ENCODE assay signal across 8 cellular contexts in the genomic region with DNA sequence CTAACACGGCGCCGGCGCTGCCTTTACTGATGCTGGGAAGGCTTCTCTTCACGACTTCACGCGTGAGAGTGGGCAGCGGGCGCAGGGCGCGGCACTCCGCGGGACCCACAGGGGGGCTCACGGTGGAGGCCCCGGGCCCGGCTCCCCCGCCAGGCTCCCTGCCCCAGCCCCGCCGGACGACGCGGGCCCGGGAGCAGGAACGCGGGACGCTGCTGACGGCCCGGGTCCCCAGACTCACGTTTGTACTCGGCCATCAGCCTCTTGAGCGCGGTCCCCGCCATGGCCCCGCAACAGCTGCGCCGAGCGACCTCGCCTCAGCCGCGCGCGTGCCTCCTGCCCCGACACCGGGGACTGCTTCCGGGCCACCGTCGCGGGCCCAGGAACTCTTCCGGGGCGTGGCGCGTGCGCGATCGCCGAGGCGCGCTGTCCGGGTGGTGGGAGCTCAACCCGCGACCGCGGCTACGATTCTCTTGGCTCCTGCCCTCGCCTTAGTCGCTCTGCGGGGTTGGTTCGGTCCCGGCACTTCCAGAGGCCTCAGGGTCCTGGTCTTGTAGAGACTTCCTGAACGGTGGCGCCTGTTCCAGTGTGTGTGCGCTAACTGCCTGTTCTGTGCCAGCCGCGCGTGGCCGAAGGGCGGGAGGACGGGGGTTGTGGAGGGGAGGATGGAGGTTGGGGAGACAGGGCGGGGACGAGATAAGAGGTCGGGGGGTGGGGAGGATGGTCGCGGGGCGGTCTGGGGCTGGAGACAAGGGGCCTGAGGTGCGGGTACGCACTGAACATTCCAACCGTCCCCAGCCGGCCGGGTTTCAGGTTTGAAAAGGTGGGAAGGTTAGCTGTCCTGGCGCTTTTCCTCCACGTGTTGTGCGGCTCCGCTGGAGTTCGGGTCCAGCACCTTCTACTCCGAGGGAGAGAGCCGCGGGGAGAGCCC. TPM values are rescaled to one million over a fixed set of nuclear protein-coding genes. Genes with fewer than 3 reads are reported as not detected.
DNase-seq lines count a peak whose midpoint lies in the region; ATAC-seq and TF ChIP-seq lines count a peak whose summit lies in the region.

A gene with protein sequence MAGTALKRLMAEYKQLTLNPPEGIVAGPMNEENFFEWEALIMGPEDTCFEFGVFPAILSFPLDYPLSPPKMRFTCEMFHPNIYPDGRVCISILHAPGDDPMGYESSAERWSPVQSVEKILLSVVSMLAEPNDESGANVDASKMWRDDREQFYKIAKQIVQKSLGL (minus strand): TSS at position 353 of the 928 bp plus-strand sequence. CDS start 72 bp downstream, at position 281.

- DNase-seq in DMS153 treated with DMSO at 0.1 percent for 48 hours (lab: John Stamatoyannopoulos, UW; ENCODE audit: unreplicated experiment) (peak; percentile 59), LHCN-M2 (ENCODE audit: low read depth) (peak; percentile 74), fibroblast of pulmonary artery (ENCODE audit: low read depth) (peak; percentile 76), nephron progenitor cell (peak; percentile 90)
- peak; percentile 83 for DNase-seq in activated effector memory CD4-positive, alpha-beta T cell treated with Interleukin-2 at 50 U/mL for 16 hours

- H3K4me3 ChIP-seq in fibroblast of pulmonary artery (replicated peaks; ENCODE audit: low read depth, low read length): peak within 1 kb of the TSS; percentile 82

- peak; percentile 78 for ATAC-seq in GM21737 (IDR thresholded peaks at IDR 0.05; ENCODE audit: unreplicated experiment)

- H3K36me3 Mint-ChIP-seq in nephron progenitor cell (ENCODE audit: low read depth): peaks cover 47% of the 10 kb centered on the region
- peaks cover 79% of the 10 kb centered on the region for H3K36me3 Mint-ChIP-seq in stimulated activated naive CD8-positive, alpha-beta T cell treated with anti-CD3 and anti-CD28 coated beads, Interleukin-15, Interleukin-2, amounts not matched to agents 100 ng/mL and 50 ng/mL, for 24 hours (ENCODE audit: low read depth)

- peak; percentile 94 for TF ChIP-seq POLR2A in Raji (IDR thresholded peaks at IDR 0.05; ENCODE audit: insufficient read depth, low read depth, low read length)

- no peaks in the 10 kb centered on the region for H3K27me3 Mint-ChIP-seq in nephron progenitor cell (ENCODE audit: low read depth, poor library complexity)
- no peaks in the 10 kb centered on the region for H3K27me3 Mint-ChIP-seq in stimulated activated naive CD8-positive, alpha-beta T cell treated with anti-CD3 and anti-CD28 coated beads, Interleukin-15, Interleukin-2, amounts not matched to agents 100 ng/mL and 50 ng/mL, for 24 hours

- peaks cover 3% of the 10 kb centered on the region for H3K9me3 Mint-ChIP-seq in nephron progenitor cell
- H3K9me3 Mint-ChIP-seq in stimulated activated naive CD8-positive, alpha-beta T cell treated with anti-CD3 and anti-CD28 coated beads, Interleukin-15, Interleukin-2, amounts not matched to agents 100 ng/mL and 50 ng/mL, for 24 hours: no peaks in the 10 kb centered on the region

- peaks cover 39% of the 10 kb centered on the region for H3K4me1 Mint-ChIP-seq in nephron progenitor cell
- H3K4me1 Mint-ChIP-seq in stimulated activated naive CD8-positive, alpha-beta T cell treated with anti-CD3 and anti-CD28 coated beads, Interleukin-15, Interleukin-2, amounts not matched to agents 100 ng/mL and 50 ng/mL, for 24 hours (ENCODE audit: low read depth): peaks cover 67% of the 10 kb centered on the region

- H3K4me3 Mint-ChIP-seq in nephron progenitor cell: peak within 1 kb of the TSS; percentile 99
- peak within 1 kb of the TSS; percentile 100 for H3K4me3 Mint-ChIP-seq in stimulated activated naive CD8-positive, alpha-beta T cell treated with anti-CD3 and anti-CD28 coated beads, Interleukin-15, Interleukin-2, amounts not matched to agents 100 ng/mL and 50 ng/mL, for 24 hours

- H3K27ac Mint-ChIP-seq in nephron progenitor cell: peak within 1 kb of the TSS; percentile 91
- H3K27ac Mint-ChIP-seq in stimulated activated naive CD8-positive, alpha-beta T cell treated with anti-CD3 and anti-CD28 coated beads, Interleukin-15, Interleukin-2, amounts not matched to agents 100 ng/mL and 50 ng/mL, for 24 hours: peak within 1 kb of the TSS; percentile 98

- TF ChIP-seq CTCF in fibroblast of pulmonary artery (IDR thresholded peaks at IDR 0.05; ENCODE audit: low read length, missing control alignments) (no peak), nephron progenitor cell (IDR thresholded peaks at IDR 0.05) (no peak)

RNA-seq across cellular contexts. Expression of the gene that starts here (rescaled TPM):
- 54.5 and 55.5 TPM in 2 replicates for total RNA-seq in LHCN-M2 (2014; rRNA removed)
- 65.1 TPM for polyA plus RNA-seq in LHCN-M2 (2012)

Comparison
In these comparisons a context has a peak if more than half of its experiments do, and no peak if none do; other contexts are left out.
1. Peak in every context shown above with its lines: DNase-seq, ATAC-seq and H3K4me3 ChIP-seq.